ENCODE assay signal across 9 cellular contexts in the genomic region with DNA sequence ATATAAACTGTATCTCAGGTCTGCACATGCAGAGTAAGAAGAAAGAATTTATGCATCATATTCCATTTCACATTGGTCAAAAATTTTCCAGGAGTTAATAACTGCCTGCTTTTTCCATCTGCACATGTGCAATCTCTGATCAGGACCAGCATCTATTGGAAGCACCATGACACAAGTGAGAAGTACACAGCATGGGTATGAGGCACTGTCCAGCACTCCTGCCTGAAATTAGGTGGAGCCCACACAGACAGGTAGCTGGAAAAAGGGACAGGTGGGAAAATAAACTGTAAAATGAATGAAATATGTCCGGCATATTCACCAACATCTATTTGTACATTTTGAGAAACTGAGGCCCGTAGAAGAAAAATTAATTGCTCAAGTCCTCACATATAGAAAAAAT.
"Had no signal": no experiment of that assay in that cellular context is flagged by ENCODE, and none has a peak within 500 bp of the region (broad histone marks: within the 10 kb centered on the region; RNA-seq: fewer than 3 reads in every experiment).

No MANE protein-coding gene starts in this region.

- H3K4me3 Mint-ChIP-seq: H9, HFFc6 had no signal

- DNase-seq: GM23248, GOT3, H7, H9, HCEC 1CT, HFFc6 had no signal

- H2AFZ ChIP-seq: GM23248 had no signal

- H3K27ac Mint-ChIP-seq: H9, HFFc6 had no signal

- H3K4me1 ChIP-seq: HAP-1 had no signal

- H3K9me3 Mint-ChIP-seq: H9 had no signal

- H3K9me3 ChIP-seq: HAP-1 had no signal

- H3K4me1 Mint-ChIP-seq: H9 had no signal

- H3K36me3 ChIP-seq: HAP-1 had no signal

- H3K4me3 ChIP-seq: GM23248, HAP-1 had no signal

- H3K27ac ChIP-seq: GM23248 had no signal

- FAIRE-seq: H1, H54 had no signal

- H3K9ac ChIP-seq: GM23248 had no signal
